Comparison of ENCODE assay signal across 1 cellular context in the genomic region with DNA sequence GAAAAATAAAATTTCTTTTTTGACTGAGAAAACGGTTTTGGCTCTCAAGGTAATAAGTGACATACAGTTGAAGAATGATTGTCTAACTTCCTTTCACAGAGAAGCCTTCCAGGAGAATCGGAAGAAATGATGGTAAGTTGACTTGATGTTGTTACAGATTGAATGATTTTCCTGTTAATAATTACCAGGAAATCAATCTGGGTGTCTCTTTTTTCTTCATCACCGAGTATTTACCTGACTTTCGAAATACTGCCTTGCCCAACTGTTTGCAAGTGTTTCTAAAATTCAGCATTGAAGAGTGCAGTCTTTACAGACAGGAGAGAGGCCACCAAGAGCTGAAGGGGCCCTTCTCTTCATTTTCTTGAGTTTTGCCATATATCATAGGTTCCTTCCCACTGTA.
TF ChIP-seq lines count a peak whose summit lies in the region.

No MANE protein-coding gene starts in this region.

TF ChIP-seq in HepG2, 621 proteins besides CTCF, POLR2A, EP300 and RAD21 (continued from another document and continues in another):
- TF ChIP-seq, protein P1, sequence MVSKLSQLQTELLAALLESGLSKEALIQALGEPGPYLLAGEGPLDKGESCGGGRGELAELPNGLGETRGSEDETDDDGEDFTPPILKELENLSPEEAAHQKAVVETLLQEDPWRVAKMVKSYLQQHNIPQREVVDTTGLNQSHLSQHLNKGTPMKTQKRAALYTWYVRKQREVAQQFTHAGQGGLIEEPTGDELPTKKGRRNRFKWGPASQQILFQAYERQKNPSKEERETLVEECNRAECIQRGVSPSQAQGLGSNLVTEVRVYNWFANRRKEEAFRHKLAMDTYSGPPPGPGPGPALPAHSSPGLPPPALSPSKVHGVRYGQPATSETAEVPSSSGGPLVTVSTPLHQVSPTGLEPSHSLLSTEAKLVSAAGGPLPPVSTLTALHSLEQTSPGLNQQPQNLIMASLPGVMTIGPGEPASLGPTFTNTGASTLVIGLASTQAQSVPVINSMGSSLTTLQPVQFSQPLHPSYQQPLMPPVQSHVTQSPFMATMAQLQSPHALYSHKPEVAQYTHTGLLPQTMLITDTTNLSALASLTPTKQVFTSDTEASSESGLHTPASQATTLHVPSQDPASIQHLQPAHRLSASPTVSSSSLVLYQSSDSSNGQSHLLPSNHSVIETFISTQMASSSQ (IDR thresholded peaks at IDR 0.05; ENCODE audit: low read depth): peak; percentile 100
- TF ChIP-seq, protein P1 (CRISPR knock-in tag; IDR thresholded peaks at IDR 0.05; ENCODE audit: borderline replicate concordance): peak; percentile 99
- peak; percentile 26; the same call in 1 of the 2 replicates for TF ChIP-seq FOXA1 (IDR thresholded peaks at IDR 0.05)
- TF ChIP-seq FOXA1 (CRISPR knock-in tag; IDR thresholded peaks at IDR 0.05): peak; percentile 89
- peak; percentile 79 for TF ChIP-seq ERF (CRISPR knock-in tag; IDR thresholded peaks at IDR 0.05)
- TF ChIP-seq NFE2L1 (CRISPR knock-in tag; IDR thresholded peaks at IDR 0.05; ENCODE audit: borderline replicate concordance): no peak
- TF ChIP-seq U2AF1 (optimal IDR thresholded peaks at IDR 0.05; ENCODE audit: low read depth, low read length): no peak
- TF ChIP-seq, protein P2, sequence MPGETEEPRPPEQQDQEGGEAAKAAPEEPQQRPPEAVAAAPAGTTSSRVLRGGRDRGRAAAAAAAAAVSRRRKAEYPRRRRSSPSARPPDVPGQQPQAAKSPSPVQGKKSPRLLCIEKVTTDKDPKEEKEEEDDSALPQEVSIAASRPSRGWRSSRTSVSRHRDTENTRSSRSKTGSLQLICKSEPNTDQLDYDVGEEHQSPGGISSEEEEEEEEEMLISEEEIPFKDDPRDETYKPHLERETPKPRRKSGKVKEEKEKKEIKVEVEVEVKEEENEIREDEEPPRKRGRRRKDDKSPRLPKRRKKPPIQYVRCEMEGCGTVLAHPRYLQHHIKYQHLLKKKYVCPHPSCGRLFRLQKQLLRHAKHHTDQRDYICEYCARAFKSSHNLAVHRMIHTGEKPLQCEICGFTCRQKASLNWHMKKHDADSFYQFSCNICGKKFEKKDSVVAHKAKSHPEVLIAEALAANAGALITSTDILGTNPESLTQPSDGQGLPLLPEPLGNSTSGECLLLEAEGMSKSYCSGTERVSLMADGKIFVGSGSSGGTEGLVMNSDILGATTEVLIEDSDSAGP (CRISPR knock-in tag; IDR thresholded peaks at IDR 0.05; ENCODE audit: borderline replicate concordance): no peak
- TF ChIP-seq TAF1 (CRISPR knock-in tag; IDR thresholded peaks at IDR 0.05): no peak; the same call in 1 of the 2 replicates
- TF ChIP-seq, protein P3, sequence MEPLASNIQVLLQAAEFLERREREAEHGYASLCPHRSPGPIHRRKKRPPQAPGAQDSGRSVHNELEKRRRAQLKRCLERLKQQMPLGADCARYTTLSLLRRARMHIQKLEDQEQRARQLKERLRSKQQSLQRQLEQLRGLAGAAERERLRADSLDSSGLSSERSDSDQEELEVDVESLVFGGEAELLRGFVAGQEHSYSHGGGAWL (CRISPR knock-in tag; IDR thresholded peaks at IDR 0.05): no peak
- peak; percentile 44; the same call in 1 of the 2 replicates for TF ChIP-seq ZNF230 (CRISPR knock-in tag; IDR thresholded peaks at IDR 0.05)
- no peak for TF ChIP-seq ZNF446 (CRISPR knock-in tag; IDR thresholded peaks at IDR 0.05)
- TF ChIP-seq NCOA2 (CRISPR knock-in tag; IDR thresholded peaks at IDR 0.05): peak; percentile 99
- TF ChIP-seq ZNF816 (CRISPR knock-in tag; IDR thresholded peaks at IDR 0.05; ENCODE audit: borderline replicate concordance): no peak
- TF ChIP-seq ZNF136 (CRISPR knock-in tag; IDR thresholded peaks at IDR 0.05; ENCODE audit: low read depth): no peak
- TF ChIP-seq HOXA7 (CRISPR knock-in tag; IDR thresholded peaks at IDR 0.05): no peak
- TF ChIP-seq TEAD2 (CRISPR knock-in tag; IDR thresholded peaks at IDR 0.05): no peak
- TF ChIP-seq RFX5 (IDR thresholded peaks at IDR 0.05; ENCODE audit: low read depth, low read length): no peak
- TF ChIP-seq TRIM24 (CRISPR knock-in tag; IDR thresholded peaks at IDR 0.05): no peak; the same call in 1 of the 2 replicates
- TF ChIP-seq ZNF883 (CRISPR knock-in tag; IDR thresholded peaks at IDR 0.05; ENCODE audit: not compliant biosample characterization): no peak
- TF ChIP-seq, protein P4, sequence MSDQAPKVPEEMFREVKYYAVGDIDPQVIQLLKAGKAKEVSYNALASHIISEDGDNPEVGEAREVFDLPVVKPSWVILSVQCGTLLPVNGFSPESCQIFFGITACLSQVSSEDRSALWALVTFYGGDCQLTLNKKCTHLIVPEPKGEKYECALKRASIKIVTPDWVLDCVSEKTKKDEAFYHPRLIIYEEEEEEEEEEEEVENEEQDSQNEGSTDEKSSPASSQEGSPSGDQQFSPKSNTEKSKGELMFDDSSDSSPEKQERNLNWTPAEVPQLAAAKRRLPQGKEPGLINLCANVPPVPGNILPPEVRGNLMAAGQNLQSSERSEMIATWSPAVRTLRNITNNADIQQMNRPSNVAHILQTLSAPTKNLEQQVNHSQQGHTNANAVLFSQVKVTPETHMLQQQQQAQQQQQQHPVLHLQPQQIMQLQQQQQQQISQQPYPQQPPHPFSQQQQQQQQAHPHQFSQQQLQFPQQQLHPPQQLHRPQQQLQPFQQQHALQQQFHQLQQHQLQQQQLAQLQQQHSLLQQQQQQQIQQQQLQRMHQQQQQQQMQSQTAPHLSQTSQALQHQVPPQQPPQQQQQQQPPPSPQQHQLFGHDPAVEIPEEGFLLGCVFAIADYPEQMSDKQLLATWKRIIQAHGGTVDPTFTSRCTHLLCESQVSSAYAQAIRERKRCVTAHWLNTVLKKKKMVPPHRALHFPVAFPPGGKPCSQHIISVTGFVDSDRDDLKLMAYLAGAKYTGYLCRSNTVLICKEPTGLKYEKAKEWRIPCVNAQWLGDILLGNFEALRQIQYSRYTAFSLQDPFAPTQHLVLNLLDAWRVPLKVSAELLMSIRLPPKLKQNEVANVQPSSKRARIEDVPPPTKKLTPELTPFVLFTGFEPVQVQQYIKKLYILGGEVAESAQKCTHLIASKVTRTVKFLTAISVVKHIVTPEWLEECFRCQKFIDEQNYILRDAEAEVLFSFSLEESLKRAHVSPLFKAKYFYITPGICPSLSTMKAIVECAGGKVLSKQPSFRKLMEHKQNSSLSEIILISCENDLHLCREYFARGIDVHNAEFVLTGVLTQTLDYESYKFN (CRISPR knock-in tag; conservative IDR thresholded peaks at IDR 0.05): peak; percentile 95
- no peak for TF ChIP-seq HNRNPLL (IDR thresholded peaks at IDR 0.05; ENCODE audit: low read depth, low read length, poor library complexity, severe bottlenecking)
- TF ChIP-seq U2AF2 (IDR thresholded peaks at IDR 0.05; ENCODE audit: low read depth, low read length): no peak
- TF ChIP-seq ZNF616 (CRISPR knock-in tag; IDR thresholded peaks at IDR 0.05; ENCODE audit: low read depth): no peak
- no peak for TF ChIP-seq NCOA5 (CRISPR knock-in tag; IDR thresholded peaks at IDR 0.05)
- no peak for TF ChIP-seq NFATC3 (CRISPR knock-in tag; IDR thresholded peaks at IDR 0.05)
- TF ChIP-seq BCL6 (CRISPR knock-in tag; IDR thresholded peaks at IDR 0.05): peak; percentile 98
- TF ChIP-seq ATAD3A (CRISPR knock-in tag; IDR thresholded peaks at IDR 0.05): no peak
- TF ChIP-seq RBFOX2 (IDR thresholded peaks at IDR 0.05; ENCODE audit: low read depth, low read length): peak; percentile 57
- TF ChIP-seq POLR2AphosphoS2 (IDR thresholded peaks at IDR 0.05; ENCODE audit: low read depth, low read length): no peak
- no peak for TF ChIP-seq MLLT10 (CRISPR knock-in tag; IDR thresholded peaks at IDR 0.05)
- peak in 1 of 2 experiments; percentile 89; a peak in 2 of 4 replicates for TF ChIP-seq KLF16 (CRISPR knock-in tag; IDR thresholded peaks at IDR 0.05)
- no peak for TF ChIP-seq JARID2 (CRISPR knock-in tag; IDR thresholded peaks at IDR 0.05; ENCODE audit: insufficient replicate concordance)
- TF ChIP-seq ADNP (CRISPR knock-in tag; IDR thresholded peaks at IDR 0.05): no peak
- TF ChIP-seq MXI1 (IDR thresholded peaks at IDR 0.05; ENCODE audit: borderline replicate concordance, low read depth, low read length): no peak
- no peak for TF ChIP-seq ZBTB7A (CRISPR knock-in tag; IDR thresholded peaks at IDR 0.05)
- peak; percentile 94 for TF ChIP-seq GFI1 (CRISPR knock-in tag; IDR thresholded peaks at IDR 0.05; ENCODE audit: borderline replicate concordance)
- TF ChIP-seq ZNF552 (CRISPR knock-in tag; IDR thresholded peaks at IDR 0.05; ENCODE audit: borderline replicate concordance): no peak
- peak; percentile 67 for TF ChIP-seq MEF2D (CRISPR knock-in tag; IDR thresholded peaks at IDR 0.05)
- TF ChIP-seq CENPX (CRISPR knock-in tag; IDR thresholded peaks at IDR 0.05): no peak
- peak; percentile 54; the same call in 1 of the 2 replicates for TF ChIP-seq MIER2 (CRISPR knock-in tag; IDR thresholded peaks at IDR 0.05)
- peak; percentile 69; the same call in 1 of the 2 replicates for TF ChIP-seq NCOA1 (CRISPR knock-in tag; IDR thresholded peaks at IDR 0.05)
- TF ChIP-seq, protein P5, sequence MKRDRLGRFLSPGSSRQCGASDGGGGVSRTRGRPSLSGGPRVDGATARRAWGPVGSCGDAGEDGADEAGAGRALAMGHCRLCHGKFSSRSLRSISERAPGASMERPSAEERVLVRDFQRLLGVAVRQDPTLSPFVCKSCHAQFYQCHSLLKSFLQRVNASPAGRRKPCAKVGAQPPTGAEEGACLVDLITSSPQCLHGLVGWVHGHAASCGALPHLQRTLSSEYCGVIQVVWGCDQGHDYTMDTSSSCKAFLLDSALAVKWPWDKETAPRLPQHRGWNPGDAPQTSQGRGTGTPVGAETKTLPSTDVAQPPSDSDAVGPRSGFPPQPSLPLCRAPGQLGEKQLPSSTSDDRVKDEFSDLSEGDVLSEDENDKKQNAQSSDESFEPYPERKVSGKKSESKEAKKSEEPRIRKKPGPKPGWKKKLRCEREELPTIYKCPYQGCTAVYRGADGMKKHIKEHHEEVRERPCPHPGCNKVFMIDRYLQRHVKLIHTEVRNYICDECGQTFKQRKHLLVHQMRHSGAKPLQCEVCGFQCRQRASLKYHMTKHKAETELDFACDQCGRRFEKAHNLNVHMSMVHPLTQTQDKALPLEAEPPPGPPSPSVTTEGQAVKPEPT (CRISPR knock-in tag; IDR thresholded peaks at IDR 0.05; ENCODE audit: low read depth): no peak
- no peak for TF ChIP-seq SATB2 (CRISPR knock-in tag; IDR thresholded peaks at IDR 0.05)
- peak; percentile 20 for TF ChIP-seq TEAD3 (CRISPR knock-in tag; optimal IDR thresholded peaks at IDR 0.05; ENCODE audit: borderline replicate concordance)
- TF ChIP-seq SMYD3 (CRISPR knock-in tag; IDR thresholded peaks at IDR 0.05): no peak
- TF ChIP-seq PHF20 (CRISPR knock-in tag; IDR thresholded peaks at IDR 0.05): no peak
- peak; percentile 74 for TF ChIP-seq FOSL2 (CRISPR knock-in tag; IDR thresholded peaks at IDR 0.05)
- TF ChIP-seq KAT7 (CRISPR knock-in tag; IDR thresholded peaks at IDR 0.05; ENCODE audit: borderline replicate concordance): peak; percentile 34; the same call in 1 of the 2 replicates
- TF ChIP-seq, protein P6, sequence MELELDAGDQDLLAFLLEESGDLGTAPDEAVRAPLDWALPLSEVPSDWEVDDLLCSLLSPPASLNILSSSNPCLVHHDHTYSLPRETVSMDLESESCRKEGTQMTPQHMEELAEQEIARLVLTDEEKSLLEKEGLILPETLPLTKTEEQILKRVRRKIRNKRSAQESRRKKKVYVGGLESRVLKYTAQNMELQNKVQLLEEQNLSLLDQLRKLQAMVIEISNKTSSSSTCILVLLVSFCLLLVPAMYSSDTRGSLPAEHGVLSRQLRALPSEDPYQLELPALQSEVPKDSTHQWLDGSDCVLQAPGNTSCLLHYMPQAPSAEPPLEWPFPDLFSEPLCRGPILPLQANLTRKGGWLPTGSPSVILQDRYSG (CRISPR knock-in tag; IDR thresholded peaks at IDR 0.05): no peak
- no peak for TF ChIP-seq ZFP90 (CRISPR knock-in tag; IDR thresholded peaks at IDR 0.05; ENCODE audit: borderline replicate concordance)
- TF ChIP-seq, protein P7, sequence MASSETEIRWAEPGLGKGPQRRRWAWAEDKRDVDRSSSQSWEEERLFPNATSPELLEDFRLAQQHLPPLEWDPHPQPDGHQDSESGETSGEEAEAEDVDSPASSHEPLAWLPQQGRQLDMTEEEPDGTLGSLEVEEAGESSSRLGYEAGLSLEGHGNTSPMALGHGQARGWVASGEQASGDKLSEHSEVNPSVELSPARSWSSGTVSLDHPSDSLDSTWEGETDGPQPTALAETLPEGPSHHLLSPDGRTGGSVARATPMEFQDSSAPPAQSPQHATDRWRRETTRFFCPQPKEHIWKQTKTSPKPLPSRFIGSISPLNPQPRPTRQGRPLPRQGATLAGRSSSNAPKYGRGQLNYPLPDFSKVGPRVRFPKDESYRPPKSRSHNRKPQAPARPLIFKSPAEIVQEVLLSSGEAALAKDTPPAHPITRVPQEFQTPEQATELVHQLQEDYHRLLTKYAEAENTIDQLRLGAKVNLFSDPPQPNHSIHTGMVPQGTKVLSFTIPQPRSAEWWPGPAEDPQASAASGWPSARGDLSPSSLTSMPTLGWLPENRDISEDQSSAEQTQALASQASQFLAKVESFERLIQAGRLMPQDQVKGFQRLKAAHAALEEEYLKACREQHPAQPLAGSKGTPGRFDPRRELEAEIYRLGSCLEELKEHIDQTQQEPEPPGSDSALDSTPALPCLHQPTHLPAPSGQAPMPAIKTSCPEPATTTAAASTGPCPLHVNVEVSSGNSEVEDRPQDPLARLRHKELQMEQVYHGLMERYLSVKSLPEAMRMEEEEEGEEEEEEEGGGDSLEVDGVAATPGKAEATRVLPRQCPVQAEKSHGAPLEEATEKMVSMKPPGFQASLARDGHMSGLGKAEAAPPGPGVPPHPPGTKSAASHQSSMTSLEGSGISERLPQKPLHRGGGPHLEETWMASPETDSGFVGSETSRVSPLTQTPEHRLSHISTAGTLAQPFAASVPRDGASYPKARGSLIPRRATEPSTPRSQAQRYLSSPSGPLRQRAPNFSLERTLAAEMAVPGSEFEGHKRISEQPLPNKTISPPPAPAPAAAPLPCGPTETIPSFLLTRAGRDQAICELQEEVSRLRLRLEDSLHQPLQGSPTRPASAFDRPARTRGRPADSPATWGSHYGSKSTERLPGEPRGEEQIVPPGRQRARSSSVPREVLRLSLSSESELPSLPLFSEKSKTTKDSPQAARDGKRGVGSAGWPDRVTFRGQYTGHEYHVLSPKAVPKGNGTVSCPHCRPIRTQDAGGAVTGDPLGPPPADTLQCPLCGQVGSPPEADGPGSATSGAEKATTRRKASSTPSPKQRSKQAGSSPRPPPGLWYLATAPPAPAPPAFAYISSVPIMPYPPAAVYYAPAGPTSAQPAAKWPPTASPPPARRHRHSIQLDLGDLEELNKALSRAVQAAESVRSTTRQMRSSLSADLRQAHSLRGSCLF (CRISPR knock-in tag; IDR thresholded peaks at IDR 0.05; ENCODE audit: borderline replicate concordance): no peak
- no peak for TF ChIP-seq ZNF251 (CRISPR knock-in tag; IDR thresholded peaks at IDR 0.05)
- no peak for TF ChIP-seq NFE2 (CRISPR knock-in tag; IDR thresholded peaks at IDR 0.05)
- TF ChIP-seq ZNF619 (CRISPR knock-in tag; IDR thresholded peaks at IDR 0.05): no peak
